ENCODE assay signal across 1 cellular context in the genomic region with DNA sequence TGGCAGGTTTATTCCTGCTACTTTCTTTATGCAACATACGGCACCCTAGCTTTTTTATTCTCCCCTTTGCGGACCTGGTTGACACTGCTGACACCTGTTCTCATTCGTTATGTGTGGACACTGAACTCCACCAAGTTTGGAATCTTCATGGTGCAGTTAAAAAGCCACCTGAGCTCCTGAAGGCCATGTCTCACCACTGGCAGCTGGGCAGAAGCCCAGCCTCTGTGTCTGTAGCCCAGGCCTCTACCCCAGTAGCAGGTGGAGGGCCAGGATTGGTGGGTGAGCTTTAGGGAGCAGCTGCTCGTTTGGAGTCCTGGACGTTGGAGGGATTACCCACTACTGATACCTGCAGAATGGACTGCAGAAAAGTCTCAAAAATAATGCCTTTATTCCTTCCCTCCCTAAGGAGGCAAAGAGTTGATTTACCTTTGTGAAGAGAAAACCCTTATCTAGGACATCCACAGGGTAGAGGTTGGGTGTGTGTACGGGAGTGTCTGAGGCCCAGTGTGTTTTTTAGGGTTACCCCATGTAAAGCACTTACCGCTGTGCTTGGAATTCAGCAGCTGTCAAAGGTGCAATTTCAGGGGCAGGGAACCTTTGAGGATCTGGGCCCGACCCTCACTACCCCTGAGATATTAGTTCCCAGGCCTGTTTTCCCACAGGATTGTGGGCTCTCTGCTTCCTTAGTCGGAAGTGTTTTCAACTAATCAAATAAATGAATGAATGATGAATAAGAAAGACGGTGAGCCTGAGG.
TF ChIP-seq lines count a peak whose summit lies in the region.

No MANE protein-coding gene starts in this region.

TF ChIP-seq in IMR-90, 13 proteins besides CTCF, POLR2A, EP300 and RAD21 (continued from another document):
- TF ChIP-seq MXI1 (IDR thresholded peaks at IDR 0.05; ENCODE audit: borderline replicate concordance, low read depth, low read length), result no peak
- no peak for TF ChIP-seq BHLHE40 (IDR thresholded peaks at IDR 0.05; ENCODE audit: low read depth, low read length)
- no peak for TF ChIP-seq RFX5 (IDR thresholded peaks at IDR 0.05; ENCODE audit: low read depth, low read length)
- no peak for TF ChIP-seq MAZ (IDR thresholded peaks at IDR 0.05; ENCODE audit: borderline replicate concordance, low read depth, low read length)
- TF ChIP-seq CHD1 (IDR thresholded peaks at IDR 0.05; ENCODE audit: low read depth, low read length), result no peak
- no peak for TF ChIP-seq NFE2L2 (IDR thresholded peaks at IDR 0.05; ENCODE audit: low read depth, low read length)
- TF ChIP-seq RCOR1 (IDR thresholded peaks at IDR 0.05; ENCODE audit: insufficient replicate concordance, low read length), result no peak
- no peak for TF ChIP-seq FOS (IDR thresholded peaks at IDR 0.05; ENCODE audit: low read depth, low read length)
- TF ChIP-seq MAFK (IDR thresholded peaks at IDR 0.05; ENCODE audit: low read depth, low read length), result no peak
- TF ChIP-seq, protein P1, sequence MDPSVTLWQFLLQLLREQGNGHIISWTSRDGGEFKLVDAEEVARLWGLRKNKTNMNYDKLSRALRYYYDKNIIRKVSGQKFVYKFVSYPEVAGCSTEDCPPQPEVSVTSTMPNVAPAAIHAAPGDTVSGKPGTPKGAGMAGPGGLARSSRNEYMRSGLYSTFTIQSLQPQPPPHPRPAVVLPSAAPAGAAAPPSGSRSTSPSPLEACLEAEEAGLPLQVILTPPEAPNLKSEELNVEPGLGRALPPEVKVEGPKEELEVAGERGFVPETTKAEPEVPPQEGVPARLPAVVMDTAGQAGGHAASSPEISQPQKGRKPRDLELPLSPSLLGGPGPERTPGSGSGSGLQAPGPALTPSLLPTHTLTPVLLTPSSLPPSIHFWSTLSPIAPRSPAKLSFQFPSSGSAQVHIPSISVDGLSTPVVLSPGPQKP (IDR thresholded peaks at IDR 0.05; ENCODE audit: borderline replicate concordance, low read depth, low read length), result no peak
- TF ChIP-seq SMC3 (IDR thresholded peaks at IDR 0.05; ENCODE audit: low read depth, low read length), result no peak
